Comparison of ENCODE assay signal across 8 cellular contexts in genomic region chr11:57644748-57645715, GRCh38. TPM values are rescaled to one million over a fixed set of nuclear protein-coding genes. Genes with fewer than 3 reads are reported as not detected.
DNase-seq lines count a peak whose midpoint lies in the region; ATAC-seq and TF ChIP-seq lines count a peak whose summit lies in the region.

No MANE protein-coding gene starts in this region.

- peaks cover 5% of the 10 kb centered on the region for H3K79me2 ChIP-seq in trophoblast cell (ENCODE audit: control insufficient read depth, insufficient read depth, low read length, poor library complexity)

- H3K36me3 ChIP-seq in RWPE2 (ENCODE audit: low read depth), result no peaks in the 10 kb centered on the region; the same call in 1 of the 2 replicates
- peaks cover 8 to 9% of the 10 kb centered on the region in 2 experiments for H3K36me3 ChIP-seq in trophoblast cell (ENCODE audit: control insufficient read depth in 1 of 2, insufficient read depth in 2 of 2, low read length in 2 of 2)

- H3K9ac ChIP-seq in trophoblast cell (ENCODE audit: low read length), result no peak overlapping the region

- no peak overlapping the region for H4K91ac ChIP-seq in trophoblast cell (ENCODE audit: low read depth, low read length)

- TF ChIP-seq CTCF in CD4-positive, alpha-beta T cell (IDR thresholded peaks at IDR 0.05), result peak; percentile 71
- TF ChIP-seq CTCF in RWPE2 (IDR thresholded peaks at IDR 0.05; ENCODE audit: poor library complexity, severe bottlenecking), result peak; percentile 91

- ATAC-seq in CD4-positive, alpha-beta T cell (ENCODE audit: poor library complexity), result peak; percentile 68
- ATAC-seq in GM19397 (IDR thresholded peaks at IDR 0.05; ENCODE audit: unreplicated experiment), result peak; percentile 54
- peak; percentile 54 for ATAC-seq in RWPE2 (ENCODE audit: low read depth)

- no peak overlapping the region for H2BK12ac ChIP-seq in trophoblast cell (ENCODE audit: low read length)

- no peak overlapping the region for H3K4me3 Mint-ChIP-seq in CD4-positive, alpha-beta T cell

- H3K23ac ChIP-seq in trophoblast cell (ENCODE audit: low read length), result no peak overlapping the region

- H3K18ac ChIP-seq in trophoblast cell (ENCODE audit: low read length), result no peak overlapping the region

- peaks cover 50% of the 10 kb centered on the region for H3K4me1 Mint-ChIP-seq in CD4-positive, alpha-beta T cell (ENCODE audit: low read depth)

- H4K12ac ChIP-seq in trophoblast cell (ENCODE audit: low read depth, low read length), result no peak overlapping the region

- no peak overlapping the region for H3K14ac ChIP-seq in trophoblast cell (ENCODE audit: low read length)

- peaks cover 64% of the 10 kb centered on the region for H3K27me3 Mint-ChIP-seq in CD4-positive, alpha-beta T cell

- H2AK5ac ChIP-seq in trophoblast cell (ENCODE audit: low read length), result no peak overlapping the region

- H4K8ac ChIP-seq in trophoblast cell (ENCODE audit: low read depth, low read length), result no peak overlapping the region

- CTCF ChIA-PET in CD4-positive, alpha-beta T cell (lab: Charles Lee), result interaction anchor here (0.6 to 2.4 kb wide), 20 partner anchors 8 to 871 kb away, joined by 3 to 33 read pairs (median 4); partner anchors contain the start of genes SELENOH, TNKS1BP1 and UBE2L6

- no peak overlapping the region for H3K4ac ChIP-seq in trophoblast cell (ENCODE audit: low read depth, low read length)

- intact Hi-C loops in CD4-positive, alpha-beta T cell (cut with DNase I, micrococcal nuclease), result loop anchor here (2.0 kb wide), 2 partner anchors 152 to 186 kb away; no protein-coding TSS in a partner anchor

- H2BK120ac ChIP-seq in trophoblast cell (ENCODE audit: insufficient read depth, low read length, poor library complexity), result no peak overlapping the region

- no CpG with 5 or more reads among the region's 18 CpGs for WGBS in trophoblast cell (ENCODE audit: extremely low coverage, insufficient coverage, insufficient read length)

- no peaks in the 10 kb centered on the region for H3K9me3 ChIP-seq in CD4-positive, alpha-beta T cell (ENCODE audit: control insufficient read depth, low read length)
- H3K9me3 ChIP-seq in RWPE2 (ENCODE audit: severe bottlenecking) (no peaks in the 10 kb centered on the region), trophoblast cell (ENCODE audit: insufficient read depth, low read depth, low read length) (no peaks in the 10 kb centered on the region)

- peak; percentile 73 to 87 (median 84) for DNase-seq in CD4-positive, alpha-beta T cell
- DNase-seq in HuH-7 (ENCODE audit: low spot score) (peak; percentile 100), RWPE2 (ENCODE audit: low spot score) (no peak), germinal center (ENCODE audit: low spot score) (peak; percentile 86), trophoblast cell (peak; percentile 52 to 87), ureter (ENCODE audit: low spot score) (peak; percentile 89)
- peak; percentile 75 for DNase-seq in activated T-helper 9 cell treated with anti-CD3 and anti-CD28 coated beads, Interleukin-2, amount 50 U/mL, for 16 hours (ENCODE audit: low read depth)

- H3K27me3 ChIP-seq in CD4-positive, alpha-beta T cell (ENCODE audit: control insufficient read depth, insufficient read depth, low read length), result peaks cover 50% of the 10 kb centered on the region
- H3K27me3 ChIP-seq in RWPE2 (ENCODE audit: insufficient read depth, poor library complexity, severe bottlenecking) (peaks cover 29% of the 10 kb centered on the region), trophoblast cell (ENCODE audit: insufficient read depth, low read length) (no peaks in the 10 kb centered on the region)

- no peaks in the 10 kb centered on the region for H3K36me3 Mint-ChIP-seq in CD4-positive, alpha-beta T cell (ENCODE audit: low read depth)

- no peak overlapping the region for H3K4me3 ChIP-seq in RWPE2 (ENCODE audit: severe bottlenecking)
- H3K4me3 ChIP-seq in trophoblast cell (ENCODE audit: low read depth, low read length), result no peak overlapping the region

- POLR2A ChIA-PET in CD4-positive, alpha-beta T cell (lab: Charles Lee), result interaction anchor here (1.0 to 2.1 kb wide), 4 partner anchors 12 to 118 kb away, joined by 3 to 13 read pairs (median 3); partner anchors contain the start of gene UBE2L6

- no peaks in the 10 kb centered on the region for H3K9me3 Mint-ChIP-seq in CD4-positive, alpha-beta T cell

- H3K79me1 ChIP-seq in trophoblast cell (ENCODE audit: low read length), result peaks cover 6% of the 10 kb centered on the region

- no peak overlapping the region for H3K27ac Mint-ChIP-seq in CD4-positive, alpha-beta T cell

- H3K4me1 ChIP-seq in RWPE2 (ENCODE audit: insufficient read depth, poor library complexity, severe bottlenecking) (peaks cover 14% of the 10 kb centered on the region), trophoblast cell (ENCODE audit: control insufficient read depth in 1 of 2, insufficient read depth in 2 of 2, low read length in 2 of 2) (peaks cover 44 to 46% of the 10 kb centered on the region in 2 experiments)

- H3K27ac ChIP-seq in CD4-positive, alpha-beta T cell (ENCODE audit: low read depth, low read length), result no peak overlapping the region
- no peak overlapping the region for H3K27ac ChIP-seq in RWPE2 (ENCODE audit: poor library complexity, severe bottlenecking)
- H3K27ac ChIP-seq in trophoblast cell (ENCODE audit: low read depth, low read length), result no peak overlapping the region

- no peak overlapping the region for H3K4me2 ChIP-seq in trophoblast cell (ENCODE audit: low read length)

- no peak overlapping the region for H2AFZ ChIP-seq in trophoblast cell (ENCODE audit: insufficient read depth, low read length, poor library complexity)

- no peak overlapping the region for H2BK5ac ChIP-seq in trophoblast cell (ENCODE audit: low read depth, low read length, poor library complexity)

RNA-seq across cellular contexts. Expression of gene YPEL4, which starts 4.7 kb away (rescaled TPM):
- 1 to 10 TPM; 5.6 to 7.3 TPM for total RNA-seq in CD4-positive, alpha-beta T cell
- 1.2 TPM in 2 replicates for polyA plus RNA-seq in trophoblast cell (2013)
- total RNA-seq in ureter, result 0.44 TPM

RNA-seq across cellular contexts. Expression of gene CLP1, which starts 12.5 kb away (rescaled TPM):
- total RNA-seq in CD4-positive, alpha-beta T cell, result 10 to 100 TPM; 21.8 to 24.2 TPM
- 23.0 and 24.2 TPM in 2 replicates for polyA plus RNA-seq in trophoblast cell (2013)
- 10.0 TPM for total RNA-seq in ureter

RNA-seq across cellular contexts. Expression of gene ZDHHC5, which starts 22.9 kb away (rescaled TPM):
- 10 to 100 TPM; 59.7 to 61.1 TPM for total RNA-seq in CD4-positive, alpha-beta T cell
- 77.3 and 80.9 TPM in 2 replicates for polyA plus RNA-seq in trophoblast cell (2013)
- 91.9 TPM for total RNA-seq in ureter

RNA-seq across cellular contexts. Expression of gene SERPING1, which starts 47.5 kb away (rescaled TPM):
- total RNA-seq in CD4-positive, alpha-beta T cell, result under 1 TPM in 1 of 2 experiments, not detected in 1; 0.53 TPM
- polyA plus RNA-seq in trophoblast cell (2013), result 42.0 and 48.8 TPM in 2 replicates
- total RNA-seq in ureter, result 302 TPM
